ENCODE assay signal across 8 cellular contexts in genomic region chr9:35115680-35116538, GRCh38. TPM values are rescaled to one million over a fixed set of nuclear protein-coding genes. Genes with fewer than 3 reads are reported as not detected.
DNase-seq lines count a peak whose midpoint lies in the region; ATAC-seq, FAIRE-seq and TF ChIP-seq lines count a peak whose summit lies in the region.

ATOSB (minus strand) TSS chr9:35115862; CDS start chr9:35108274, 7,588 bp downstream.

- H3K27me3 ChIP-seq in gastrocnemius medialis: no peaks in the 10 kb centered on the region

- peaks cover 22% of the 10 kb centered on the region for H3K27me3 Mint-ChIP-seq in brain

- intact Hi-C loops in gastrocnemius medialis (cut with DNase I; ENCODE audit: low total_unique reads): loop anchor here (1.0 to 10.0 kb wide), 8 partner anchors 46 to 699 kb away; partner anchors contain the start of genes DNAI1, FAM219A, HINT2 and SPAG8

- peak; percentile 89 for FAIRE-seq in TTC549 (lab: Jason Lieb, UNC)

- no peaks in the 10 kb centered on the region for H3K36me3 Mint-ChIP-seq in brain

- peak; percentile 41 to 48 for TF ChIP-seq POLR2A in gastrocnemius medialis (IDR thresholded peaks at IDR 0.05)

- peak within 1 kb of the TSS; percentile 94 to 97 (median 97) for H3K27ac Mint-ChIP-seq in brain

- peak within 1 kb of the TSS; percentile 92 for H3K27ac ChIP-seq in 22Rv1
- H3K27ac ChIP-seq in gastrocnemius medialis: peak within 1 kb of the TSS; percentile 83 to 92 (median 84)

- H3K36me3 ChIP-seq in gastrocnemius medialis: no peaks in the 10 kb centered on the region

- no peak for TF ChIP-seq CTCF in 22Rv1 (IDR thresholded peaks at IDR 0.05)
- no peak for TF ChIP-seq CTCF in brain (conservative IDR thresholded peaks at IDR 0.05)
- no peak for TF ChIP-seq CTCF in gastrocnemius medialis (IDR thresholded peaks at IDR 0.05 in 4 of 5, conservative IDR thresholded peaks at IDR 0.05 in 1 of 5)

- H3K9me3 Mint-ChIP-seq in brain: no peaks in the 10 kb centered on the region

- no peaks in the 10 kb centered on the region for H3K9me3 ChIP-seq in gastrocnemius medialis

- H3K4me1 ChIP-seq in gastrocnemius medialis: peaks cover 23 to 26% of the 10 kb centered on the region in 2 donors

- H3K4me1 Mint-ChIP-seq in brain: peaks cover 49% of the 10 kb centered on the region

- H3K4me3 Mint-ChIP-seq in brain: peak within 1 kb of the TSS; percentile 91 to 97 (median 94)

- in situ Hi-C loops in gastrocnemius medialis (cut with MboI; ENCODE audit: low sequenced_read_pairs in 4 of 4): loop anchor here (5.0 to 25.0 kb wide), 6 partner anchors 46 to 446 kb away; partner anchors contain the start of gene UNC13B (in 1 of the 4)

- DNase-seq in NCI-H2107 treated with DMSO at 0.1 percent for 48 hours (lab: John Stamatoyannopoulos, UW; ENCODE audit: unreplicated experiment): peak; percentile 73
- peak; percentile 87 for DNase-seq in iPS DF 4.7 (ENCODE audit: extremely low read depth, low spot score)
- peak; percentile 90 to 94 for DNase-seq in gastrocnemius medialis

- H3K4me3 ChIP-seq in gastrocnemius medialis: peak within 1 kb of the TSS; percentile 58 to 73 (median 68)

- ATAC-seq in GM18520 (IDR thresholded peaks at IDR 0.05; ENCODE audit: unreplicated experiment): peak; percentile 40
- ATAC-seq in HG03064 (IDR thresholded peaks at IDR 0.05; ENCODE audit: low read depth, unreplicated experiment): peak; percentile 56
- ATAC-seq in gastrocnemius medialis: peak; percentile 61 to 64

RNA-seq across cellular contexts. Expression of gene ATOSB, which starts in this region (rescaled TPM):
- polyA plus RNA-seq in brain (ENCODE audit: insufficient read depth, low read depth, low replicate concordance): 16.6 TPM
- 10 to 100 TPM; 13.0 to 28.9 (median 24.2) TPM for total RNA-seq in gastrocnemius medialis

Comparison
In these comparisons a context has a peak if more than half of its experiments do, and no peak if none do; other contexts are left out.
1. Peak in every context shown above with its lines: DNase-seq, ATAC-seq, H3K4me3 ChIP-seq and H3K27ac ChIP-seq.